In genomic region chr20:48772183-48772976, GRCh38 we compare ENCODE assay signal across 8 cellular contexts. TPM values are rescaled to one million over a fixed set of nuclear protein-coding genes. Genes with fewer than 3 reads are reported as not detected.
A peak's percentile ranks its signal among the peaks of the same experiment; 100 is the strongest.
DNase-seq lines count a peak whose midpoint lies in the region; ATAC-seq and TF ChIP-seq lines count a peak whose summit lies in the region.

No MANE protein-coding gene starts in this region.

- no peak overlapping the region for H3K27ac ChIP-seq in CD4-positive, alpha-beta T cell (ENCODE audit: low read depth, low read length)
- H3K27ac ChIP-seq in OCI-LY7 (ENCODE audit: low read depth, low read length, poor library complexity, severe bottlenecking) (no peak overlapping the region), endodermal cell (ENCODE audit: low read depth, low read length) (peak overlapping the region; percentile 32)

- TF ChIP-seq CTCF in CD4-positive, alpha-beta T cell (IDR thresholded peaks at IDR 0.05) = no peak
- TF ChIP-seq CTCF in OCI-LY7 (conservative IDR thresholded peaks at IDR 0.05; ENCODE audit: low read length) (no peak), endodermal cell (conservative IDR thresholded peaks at IDR 0.05) (no peak)

- peak overlapping the region; percentile 40 for H3K4me2 ChIP-seq in OCI-LY7 (ENCODE audit: low read length)

- ATAC-seq in CD4-positive, alpha-beta T cell (ENCODE audit: poor library complexity) = no peak
- ATAC-seq in natural killer cell treated with Interleukin-12 subunit alpha and Interleukin-12 subunit beta and Interleukin-15 and Interleukin-18, amount 100 ng/mL, for 72 hours = no peak
- no peak for ATAC-seq in GM21786 (IDR thresholded peaks at IDR 0.05; ENCODE audit: unreplicated experiment)
- ATAC-seq in HG02759 (IDR thresholded peaks at IDR 0.05; ENCODE audit: unreplicated experiment) = no peak
- ATAC-seq in GM21723 (IDR thresholded peaks at IDR 0.05; ENCODE audit: unreplicated experiment) = no peak

- DNase-seq in CD4-positive, alpha-beta T cell = no peak
- DNase-seq in OCI-LY7 (ENCODE audit: low spot score) (peak; percentile 41), endodermal cell (no peak)
- DNase-seq in natural killer cell treated with Interleukin-12 subunit alpha and Interleukin-12 subunit beta and Interleukin-15 and Interleukin-18, amount 100 ng/mL, for 72 hours (ENCODE audit: low spot score) = no peak
- DNase-seq in activated CD4-positive, alpha-beta T cell treated with anti-CD3 and anti-CD28 coated beads, Interleukin-2, amount 50 U/mL, for 1 hour = no peak

- H3K27ac Mint-ChIP-seq in CD4-positive, alpha-beta T cell = peak overlapping the region; percentile 74
- no peak overlapping the region for H3K27ac Mint-ChIP-seq in endodermal cell
- H3K27ac Mint-ChIP-seq in natural killer cell treated with Interleukin-12 subunit alpha and Interleukin-12 subunit beta and Interleukin-15 and Interleukin-18, amount 100 ng/mL, for 72 hours = peak overlapping the region in 1 of 2 donors; percentile 87

- POLR2A ChIA-PET in CD4-positive, alpha-beta T cell (lab: Charles Lee) = interaction anchor here (0.6 to 1.0 kb wide), 2 partner anchors 50 to 94 kb away, joined by 3 read pairs; no protein-coding TSS in a partner anchor
- POLR2A ChIA-PET in OCI-LY7 (lab: Charles Lee) = interaction anchor here (1.1 kb wide), 1 partner anchor 10 kb away, joined by 3 read pairs; no protein-coding TSS in a partner anchor

- H3K79me2 ChIP-seq in OCI-LY7 (ENCODE audit: insufficient read depth, low read depth, low read length) = peaks cover 4% of the 10 kb centered on the region; the same call in 1 of the 2 replicates

- H3K9me3 ChIP-seq in CD4-positive, alpha-beta T cell (ENCODE audit: control insufficient read depth, low read length) = no peaks in the 10 kb centered on the region
- H3K9me3 ChIP-seq in OCI-LY7 (ENCODE audit: low read length) (peaks cover 12% of the 10 kb centered on the region; the same call in 1 of the 2 replicates), endodermal cell (ENCODE audit: control insufficient read depth, low read length) (peaks cover 25% of the 10 kb centered on the region)

- CTCF ChIA-PET in CD4-positive, alpha-beta T cell (lab: Charles Lee) = no interaction called here
- CTCF ChIA-PET in OCI-LY7 (lab: Charles Lee; ENCODE audit: unreplicated experiment) = no interaction called here

- no peaks in the 10 kb centered on the region for H4K20me1 ChIP-seq in OCI-LY7 (ENCODE audit: insufficient read depth, low read length)

- peaks cover 51% of the 10 kb centered on the region for H3K4me1 Mint-ChIP-seq in CD4-positive, alpha-beta T cell (ENCODE audit: low read depth)
- peaks cover 7% of the 10 kb centered on the region for H3K4me1 Mint-ChIP-seq in endodermal cell
- H3K4me1 Mint-ChIP-seq in natural killer cell treated with Interleukin-12 subunit alpha and Interleukin-12 subunit beta and Interleukin-15 and Interleukin-18, amount 100 ng/mL, for 72 hours (ENCODE audit: low read depth in 2 of 2) = peaks cover 88 to 91% of the 10 kb centered on the region in 2 donors

- H3K36me3 ChIP-seq in OCI-LY7 (ENCODE audit: insufficient read depth, low read length) (peaks cover 6% of the 10 kb centered on the region; the same call in 1 of the 2 replicates), endodermal cell (ENCODE audit: control insufficient read depth, insufficient read depth, low read length) (peaks cover 10% of the 10 kb centered on the region)

- peaks cover 11% of the 10 kb centered on the region for H3K36me3 Mint-ChIP-seq in CD4-positive, alpha-beta T cell (ENCODE audit: low read depth)
- H3K36me3 Mint-ChIP-seq in endodermal cell (ENCODE audit: low read depth) = peaks cover 39% of the 10 kb centered on the region
- peaks cover 4% of the 10 kb centered on the region for H3K36me3 Mint-ChIP-seq in natural killer cell treated with Interleukin-12 subunit alpha and Interleukin-12 subunit beta and Interleukin-15 and Interleukin-18, amount 100 ng/mL, for 72 hours

- intact Hi-C loops in CD4-positive, alpha-beta T cell (cut with DNase I, micrococcal nuclease) = no loop called here
- intact Hi-C loops in OCI-LY7 (cut with micrococcal nuclease; ENCODE audit: unreplicated experiment) = no loop called here

- H3K9me2 ChIP-seq in OCI-LY7 (ENCODE audit: insufficient read depth, low read length) = no peaks in the 10 kb centered on the region

- H3K27me3 ChIP-seq in CD4-positive, alpha-beta T cell (ENCODE audit: control insufficient read depth, insufficient read depth, low read length) = no peaks in the 10 kb centered on the region
- H3K27me3 ChIP-seq in endodermal cell (ENCODE audit: control insufficient read depth, insufficient read depth, low read length, poor library complexity, severe bottlenecking) = no peaks in the 10 kb centered on the region

- no peaks in the 10 kb centered on the region for H3K27me3 Mint-ChIP-seq in CD4-positive, alpha-beta T cell
- H3K27me3 Mint-ChIP-seq in endodermal cell (ENCODE audit: insufficient read depth) = no peaks in the 10 kb centered on the region
- H3K27me3 Mint-ChIP-seq in natural killer cell treated with Interleukin-12 subunit alpha and Interleukin-12 subunit beta and Interleukin-15 and Interleukin-18, amount 100 ng/mL, for 72 hours = no peaks in the 10 kb centered on the region

- no peaks in the 10 kb centered on the region for H3K9me3 Mint-ChIP-seq in CD4-positive, alpha-beta T cell
- H3K9me3 Mint-ChIP-seq in endodermal cell = peaks cover 20% of the 10 kb centered on the region
- no peaks in the 10 kb centered on the region for H3K9me3 Mint-ChIP-seq in natural killer cell treated with Interleukin-12 subunit alpha and Interleukin-12 subunit beta and Interleukin-15 and Interleukin-18, amount 100 ng/mL, for 72 hours

- H3K4me3 Mint-ChIP-seq in CD4-positive, alpha-beta T cell = no peak overlapping the region
- H3K4me3 Mint-ChIP-seq in endodermal cell = no peak overlapping the region
- peak overlapping the region; percentile 80 for H3K4me3 Mint-ChIP-seq in natural killer cell treated with Interleukin-12 subunit alpha and Interleukin-12 subunit beta and Interleukin-15 and Interleukin-18, amount 100 ng/mL, for 72 hours

- H2AFZ ChIP-seq in OCI-LY7 (ENCODE audit: low read length) = no peak overlapping the region

- peaks cover 36% of the 10 kb centered on the region for H3K4me1 ChIP-seq in OCI-LY7 (ENCODE audit: insufficient read depth, low read length, poor library complexity, severe bottlenecking)
- no peaks in the 10 kb centered on the region for H3K4me1 ChIP-seq in endodermal cell (ENCODE audit: control insufficient read depth, insufficient read depth, low read length)

- no peak overlapping the region for H3K9ac ChIP-seq in endodermal cell (ENCODE audit: extremely low read depth, low read length, poor library complexity, severe bottlenecking)

- WGBS in endodermal cell (ENCODE audit: insufficient coverage in 1 of 2, insufficient read length in 1 of 2), 2 experiments = 89 to 92% methylated on average over 12 to 17 of the region's 17 CpGs

- no TSS peak for BruUV-seq in OCI-LY7 (replicated peaks; lab: Mats Ljungman, UMichigan)

- H3K4me3 ChIP-seq in OCI-LY7 (ENCODE audit: low read depth, low read length, poor library complexity, severe bottlenecking) (no peak overlapping the region), endodermal cell (ENCODE audit: low read length) (no peak overlapping the region)

RNA-seq across cellular contexts. Expression of gene PREX1, which starts 55.4 kb away (rescaled TPM):
- total RNA-seq in CD4-positive, alpha-beta T cell = 10 to 100 TPM; 73.9 to 74.5 TPM
- total RNA-seq in OCI-LY7 (2014; rRNA removed; shearing (Covaris generic)) = 20.2 and 25.3 TPM in 2 replicates
- 20.7 and 24.7 TPM in 2 replicates for total RNA-seq in OCI-LY7 (2022)
- 10 to 100 TPM; 65.3 to 70.5 TPM for total RNA-seq in endodermal cell
- polyA plus RNA-seq in endodermal cell (2013, experiment 1 of 2) = 74.2 TPM
- polyA plus RNA-seq in endodermal cell (2013, experiment 2 of 2) = 71.0 TPM
- total RNA-seq in natural killer cell treated with Interleukin-12 subunit alpha and Interleukin-12 subunit beta and Interleukin-15 and Interleukin-18, amount 100 ng/mL, for 72 hours = 100 to 1,000 TPM; 132 to 167 TPM
